Comparison of ENCODE assay signal across 25 cellular contexts in the genomic region with DNA sequence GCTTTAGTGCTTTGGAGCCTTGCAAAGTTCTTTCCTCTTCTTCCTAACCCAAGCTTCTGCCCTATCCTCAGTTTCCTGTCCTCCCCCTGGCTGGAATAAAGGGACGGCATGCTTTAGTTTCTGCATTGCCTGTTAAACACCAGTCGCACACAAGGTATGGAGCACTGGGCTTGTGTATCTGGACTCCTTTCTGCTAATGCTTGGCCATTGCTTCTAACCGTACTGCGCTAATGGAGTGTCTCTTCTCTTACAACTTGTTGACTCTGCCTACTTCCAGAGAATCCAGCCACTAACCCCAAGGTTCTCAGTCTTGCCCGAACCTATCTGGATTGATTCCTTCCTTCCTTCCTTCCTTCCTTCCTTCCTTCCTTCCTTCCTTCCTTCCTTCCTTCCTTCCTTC.
DNase-seq lines count a peak whose midpoint lies in the region; ATAC-seq, FAIRE-seq and TF ChIP-seq lines count a peak whose summit lies in the region.
"Had no signal": no experiment of that assay in that cellular context is flagged by ENCODE, and none has a peak within 500 bp of the region (broad histone marks: within the 10 kb centered on the region; RNA-seq: fewer than 3 reads in every experiment).

No MANE protein-coding gene starts in this region.

- peak overlapping the region; percentile 21 for H3K27ac ChIP-seq in left ventricle myocardium inferior (replicated peaks)
- no peak overlapping the region for H3K27ac ChIP-seq in right atrium auricular region
- no peak overlapping the region for H3K27ac ChIP-seq in GM23338 (ENCODE audit: low read depth)
- peak overlapping the region; percentile 90 for H3K27ac ChIP-seq in SK-N-MC
- no peak overlapping the region for H3K27ac ChIP-seq in neural progenitor cell
- H3K27ac ChIP-seq: A549, BLaER1, C4-2B had no signal

- H3K9me3 Mint-ChIP-seq in GM23338, result no peaks in the 10 kb centered on the region
- H3K9me3 Mint-ChIP-seq in neural progenitor cell, result no peaks in the 10 kb centered on the region
- H3K9me3 Mint-ChIP-seq: CD4-positive, CD25-positive, alpha-beta regulatory T cell; CD8-positive, alpha-beta T cell had no signal

- H3K4me2 ChIP-seq in GM23338 (no peak overlapping the region), neural progenitor cell (no peak overlapping the region)
- H3K4me2 ChIP-seq: A549, BLaER1 had no signal

- H3F3A ChIP-seq in GM23338 (replicated peaks; ENCODE audit: low read depth), result no peaks in the 10 kb centered on the region
- no peaks in the 10 kb centered on the region for H3F3A ChIP-seq in neural progenitor cell (ENCODE audit: low read depth)

- no peak overlapping the region for H3K9ac ChIP-seq in SK-N-MC (ENCODE audit: insufficient read length)
- H3K9ac ChIP-seq in neural progenitor cell, result no peak overlapping the region
- H3K9ac ChIP-seq: BLaER1 had no signal

- intact Hi-C loops in left ventricle myocardium inferior (cut with micrococcal nuclease), result no loop called here

- H3K36me3 Mint-ChIP-seq in GM23338 (ENCODE audit: low read depth) (no peaks in the 10 kb centered on the region), neural progenitor cell (no peaks in the 10 kb centered on the region)
- H3K36me3 Mint-ChIP-seq: CD4-positive, CD25-positive, alpha-beta regulatory T cell; CD8-positive, alpha-beta T cell had no signal

- H4K20me1 ChIP-seq in GM23338 (replicated peaks; ENCODE audit: insufficient read depth) (no peaks in the 10 kb centered on the region), neural progenitor cell (ENCODE audit: low read depth) (no peaks in the 10 kb centered on the region)
- H4K20me1 ChIP-seq: BLaER1 had no signal

- H2AFZ ChIP-seq in GM23338, result peak overlapping the region; percentile 87; the same call in 1 of the 2 replicates
- H2AFZ ChIP-seq in neural progenitor cell (replicated peaks), result peak overlapping the region; percentile 57

- H3K4me3 ChIP-seq in left ventricle myocardium inferior (no peak overlapping the region), right atrium auricular region (no peak overlapping the region), GM23338 (no peak overlapping the region), SK-N-MC (0 out of 2 replicates have a peak overlapping the region, but pooled peaks have one; percentile 43), neural progenitor cell (no peak overlapping the region)
- H3K4me3 ChIP-seq: A549, BLaER1, GM12878 had no signal

- H3K9me3 ChIP-seq in left ventricle myocardium inferior (replicated peaks) (no peaks in the 10 kb centered on the region), right atrium auricular region (no peaks in the 10 kb centered on the region), SK-N-MC (ENCODE audit: low read depth, low read length) (no peaks in the 10 kb centered on the region), neural progenitor cell (ENCODE audit: low read depth) (no peaks in the 10 kb centered on the region)
- H3K9me3 ChIP-seq: A549, Caco-2 had no signal

- H3K27me3 Mint-ChIP-seq in GM23338 (ENCODE audit: insufficient read depth, low read depth, poor library complexity) (peaks cover 4% of the 10 kb centered on the region), neural progenitor cell (ENCODE audit: insufficient read depth, low read depth) (no peaks in the 10 kb centered on the region)
- H3K27me3 Mint-ChIP-seq: B cell; CD4-positive, CD25-positive, alpha-beta regulatory T cell had no signal

- H3K27ac Mint-ChIP-seq in GM23338 (no peak overlapping the region), neural progenitor cell (no peak overlapping the region)
- H3K27ac Mint-ChIP-seq: B cell; CD4-positive, CD25-positive, alpha-beta regulatory T cell; CD8-positive, alpha-beta T cell had no signal

- peaks cover 29% of the 10 kb centered on the region for H3K4me1 ChIP-seq in left ventricle myocardium inferior
- peaks cover 0 to 7% of the 10 kb centered on the region in 2 donors for H3K4me1 ChIP-seq in right atrium auricular region
- peaks cover 6% of the 10 kb centered on the region; the same call in 1 of the 2 replicates for H3K4me1 ChIP-seq in GM23338 (ENCODE audit: insufficient read depth)
- H3K4me1 ChIP-seq in neural progenitor cell, result no peaks in the 10 kb centered on the region

- H3K4me1 Mint-ChIP-seq in GM23338 (peaks cover 13% of the 10 kb centered on the region), neural progenitor cell (no peaks in the 10 kb centered on the region)

- H3K9me2 ChIP-seq in GM23338 (ENCODE audit: insufficient read depth), result peaks cover 5% of the 10 kb centered on the region; the same call in 1 of the 2 replicates

- TF ChIP-seq CTCF in left ventricle myocardium inferior (IDR thresholded peaks at IDR 0.05; ENCODE audit: borderline replicate concordance) (no peak), right atrium auricular region (IDR thresholded peaks at IDR 0.05) (no peak), GM23338 (conservative IDR thresholded peaks at IDR 0.05; ENCODE audit: low read depth in 2 of 2) (no peak), neural progenitor cell (IDR thresholded peaks at IDR 0.05) (no peak)

- H3K27me3 ChIP-seq in left ventricle myocardium inferior (ENCODE audit: low read depth) (no peaks in the 10 kb centered on the region), right atrium auricular region (no peaks in the 10 kb centered on the region), GM23338 (ENCODE audit: insufficient read depth) (no peaks in the 10 kb centered on the region), neural progenitor cell (no peaks in the 10 kb centered on the region)
- H3K27me3 ChIP-seq: BLaER1 had no signal

- no peak for FAIRE-seq in frontal cortex (lab: Jason Lieb, UNC)
- FAIRE-seq: A549, GM12878, GM19239 had no signal

- H3K4me3 Mint-ChIP-seq in GM23338 (no peak overlapping the region), neural progenitor cell (no peak overlapping the region)
- H3K4me3 Mint-ChIP-seq: B cell; CD4-positive, CD25-positive, alpha-beta regulatory T cell; CD8-positive, alpha-beta T cell had no signal

- H3K36me3 ChIP-seq in left ventricle myocardium inferior (no peaks in the 10 kb centered on the region), right atrium auricular region (no peaks in the 10 kb centered on the region), GM23338 (ENCODE audit: insufficient read depth) (no peaks in the 10 kb centered on the region), SK-N-MC (ENCODE audit: insufficient read depth, low read length) (no peaks in the 10 kb centered on the region), neural progenitor cell (no peaks in the 10 kb centered on the region)
- H3K36me3 ChIP-seq: BLaER1 had no signal

- ATAC-seq in GM23338, result no peak
- ATAC-seq: A549; CD8-positive, alpha-beta T cell; GM12878 had no signal

- H3K79me2 ChIP-seq in GM23338 (replicated peaks; ENCODE audit: insufficient read depth) (no peaks in the 10 kb centered on the region), neural progenitor cell (ENCODE audit: low read depth) (no peaks in the 10 kb centered on the region)

- no peak for DNase-seq in left ventricle myocardium inferior
- no peak for DNase-seq in right atrium auricular region (ENCODE audit: low spot score)
- no peak for DNase-seq in GM23338 (ENCODE audit: low spot score)
- no peak for DNase-seq in SK-N-MC (ENCODE audit: low read depth, low spot score)
- DNase-seq in neural progenitor cell (ENCODE audit: low spot score), result no peak
- DNase-seq in nucleus accumbens (lab: John Stamatoyannopoulos, UW), result no peak
- DNase-seq in ACHN, result no peak
- DNase-seq in frontal cortex (ENCODE audit: low spot score in 2 of 2), result no peak
- DNase-seq: 8988T; Caco-2; CD4-positive, CD25-positive, alpha-beta regulatory T cell; CD8-positive, alpha-beta T cell; DMS153; DMS79; EL; GDM1; GOT3; H7; HCEC 1CT had no signal

- in situ Hi-C loops in ACHN (cut with HindIII; ENCODE audit: low pct_ligation_motif_present, low pct_unique_long_range_greater_than_20kb, low sequenced_read_pairs), result no loop called here

TF ChIP-seq in GM23338, 12 proteins besides CTCF, POLR2A, EP300 and RAD21:
- no peak for TF ChIP-seq NANOG (IDR thresholded peaks at IDR 0.05; ENCODE audit: borderline replicate concordance)
- no peak for TF ChIP-seq EZH2phosphoT487 (IDR thresholded peaks at IDR 0.05; ENCODE audit: unreplicated experiment)
- TF ChIP-seq CREB1 (CRISPR knock-in tag; IDR thresholded peaks at IDR 0.05; ENCODE audit: low read depth), result no peak
- no peak for TF ChIP-seq EZH2 (IDR thresholded peaks at IDR 0.05; ENCODE audit: low read depth, unreplicated experiment)
- no peak for TF ChIP-seq JUNB (IDR thresholded peaks at IDR 0.05; ENCODE audit: unreplicated experiment)

Comparison
In these comparisons a context has a peak if more than half of its experiments do, and no peak if none do; other contexts are left out.
1. H3K27ac ChIP-seq: peak in left ventricle myocardium inferior (single experiment) and SK-N-MC (single experiment); none in right atrium auricular region (0 of 2), GM23338 (single experiment) and neural progenitor cell (single experiment).